In the genomic region with DNA sequence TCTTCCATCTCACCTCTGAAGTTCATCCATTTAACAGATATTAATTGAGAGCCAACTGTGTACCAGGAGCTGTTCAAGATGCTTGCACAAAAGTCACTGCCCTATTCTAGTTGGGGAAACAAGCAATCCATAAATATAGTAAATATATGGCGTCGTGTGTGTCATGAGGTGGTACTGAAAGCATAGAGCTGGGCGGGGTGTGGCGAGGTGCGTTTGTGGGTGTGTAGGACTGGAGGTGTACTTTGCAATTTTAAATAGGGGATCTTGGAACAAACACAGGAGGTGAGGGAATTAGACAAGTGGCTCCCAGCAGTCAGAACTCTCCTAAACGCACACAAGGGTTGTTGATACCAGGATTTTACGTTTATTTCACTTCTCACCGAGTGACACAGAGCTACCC, we compare ENCODE assay signal across 8 cellular contexts. TPM values are rescaled to one million over a fixed set of nuclear protein-coding genes. Genes with fewer than 3 reads are reported as not detected.
DNase-seq lines count a peak whose midpoint lies in the region; ATAC-seq and TF ChIP-seq lines count a peak whose summit lies in the region.

No MANE protein-coding gene starts in this region.

- peak overlapping the region; percentile 63 for H3K4me3 ChIP-seq in CD8-positive, alpha-beta memory T cell (ENCODE audit: low read length)
- H3K4me3 ChIP-seq in Peyer's patch, result peak overlapping the region; percentile 53 to 78 (median 62)
- peak overlapping the region in 3 of 4 donors; percentile 53 to 86 (median 65) for H3K4me3 ChIP-seq in esophagus squamous epithelium
- H3K4me3 ChIP-seq in rectal smooth muscle tissue (ENCODE audit: low read length), result peak overlapping the region; percentile 77

- WGBS in esophagus squamous epithelium, 2 donors, result 86 to 87% methylated on average over 8 of the region's 8 CpGs

- intact Hi-C loops in esophagus squamous epithelium (cut with DNase I), result no loop called here

- H3K27me3 Mint-ChIP-seq in CD8-positive, alpha-beta memory T cell, result no peaks in the 10 kb centered on the region

- CTCF ChIA-PET in CD8-positive, alpha-beta memory T cell (lab: Charles Lee), result interaction anchor here (1.4 kb wide), 2 partner anchors 115 to 118 kb away, joined by 3 read pairs; no protein-coding TSS in a partner anchor

- H3K27ac Mint-ChIP-seq in CD8-positive, alpha-beta memory T cell, result peak overlapping the region; percentile 86 to 98 (median 90)

- no peak overlapping the region for H3K27ac ChIP-seq in CD8-positive, alpha-beta memory T cell (ENCODE audit: low read depth, low read length)
- H3K27ac ChIP-seq in Peyer's patch, result peak overlapping the region in 3 of 4 donors; percentile 53 to 73 (median 67)
- peak overlapping the region in 2 of 4 donors; percentile 70 to 81 for H3K27ac ChIP-seq in esophagus squamous epithelium
- no peak overlapping the region for H3K27ac ChIP-seq in rectal smooth muscle tissue (ENCODE audit: low read depth, low read length)

- no peak for DNase-seq in CD8-positive, alpha-beta memory T cell
- no peak for DNase-seq in Peyer's patch
- no peak for DNase-seq in esophagus squamous epithelium (lab: John Stamatoyannopoulos, UW)
- DNase-seq in SW 1271 (lab: John Stamatoyannopoulos, UW), result no peak
- DNase-seq in cerebellar cortex (ENCODE audit: low spot score), result no peak

- H3K36me3 Mint-ChIP-seq in CD8-positive, alpha-beta memory T cell, result peaks cover 2 to 8% (median 3%) of the 10 kb centered on the region in 3 donors

- H3K9ac ChIP-seq in rectal smooth muscle tissue (ENCODE audit: low read length), result no peak overlapping the region

- H3K4me3 Mint-ChIP-seq in CD8-positive, alpha-beta memory T cell, result peak overlapping the region; percentile 85 to 94 (median 88)

- H3K36me3 ChIP-seq in CD8-positive, alpha-beta memory T cell (ENCODE audit: insufficient read depth, low read length), result no peaks in the 10 kb centered on the region
- H3K36me3 ChIP-seq in Peyer's patch (no peaks in the 10 kb centered on the region), esophagus squamous epithelium (no peaks in the 10 kb centered on the region), rectal smooth muscle tissue (ENCODE audit: control insufficient read depth, insufficient read depth, low read length) (no peaks in the 10 kb centered on the region)

- H3K9me3 Mint-ChIP-seq in CD8-positive, alpha-beta memory T cell, result peaks cover 0 to 10% (median 0%) of the 10 kb centered on the region in 5 donors

- POLR2A ChIA-PET in CD8-positive, alpha-beta memory T cell (lab: Charles Lee), result interaction anchor here (0.8 to 1.7 kb wide), 3 partner anchors 32 to 121 kb away, joined by 3 to 6 read pairs (median 5); a partner anchor contains a TSS

- peaks cover 51 to 68% (median 63%) of the 10 kb centered on the region in 3 donors for H3K4me1 Mint-ChIP-seq in CD8-positive, alpha-beta memory T cell

- peaks cover 29% of the 10 kb centered on the region for H3K4me1 ChIP-seq in CD8-positive, alpha-beta memory T cell (ENCODE audit: insufficient read depth, low read length)
- peaks cover 0 to 6% (median 2%) of the 10 kb centered on the region in 4 donors for H3K4me1 ChIP-seq in Peyer's patch
- peaks cover 4 to 24% (median 7%) of the 10 kb centered on the region in 3 donors for H3K4me1 ChIP-seq in esophagus squamous epithelium
- peaks cover 6% of the 10 kb centered on the region for H3K4me1 ChIP-seq in rectal smooth muscle tissue (ENCODE audit: control insufficient read depth, insufficient read depth, low read length)

- no peak for TF ChIP-seq POLR2A in Peyer's patch (IDR thresholded peaks at IDR 0.05)
- no peak for TF ChIP-seq POLR2A in esophagus squamous epithelium (IDR thresholded peaks at IDR 0.05)

- no peaks in the 10 kb centered on the region for H3K27me3 ChIP-seq in CD8-positive, alpha-beta memory T cell (ENCODE audit: insufficient read depth, low read length, poor library complexity, severe bottlenecking)
- H3K27me3 ChIP-seq in Peyer's patch (no peaks in the 10 kb centered on the region), esophagus squamous epithelium (peaks cover 0 to 19% (median 0%) of the 10 kb centered on the region in 4 donors), rectal smooth muscle tissue (ENCODE audit: control insufficient read depth, insufficient read depth, low read length) (no peaks in the 10 kb centered on the region)

- ATAC-seq in GM19324 (IDR thresholded peaks at IDR 0.05; ENCODE audit: low FRiP score, unreplicated experiment) (no peak), HG02970 (IDR thresholded peaks at IDR 0.05; ENCODE audit: low FRiP score, unreplicated experiment) (no peak)

- no peaks in the 10 kb centered on the region for H3K9me3 ChIP-seq in CD8-positive, alpha-beta memory T cell (ENCODE audit: low read length)
- H3K9me3 ChIP-seq in Peyer's patch, result no peaks in the 10 kb centered on the region
- no peaks in the 10 kb centered on the region for H3K9me3 ChIP-seq in esophagus squamous epithelium

- TF ChIP-seq CTCF in Peyer's patch (IDR thresholded peaks at IDR 0.05), result no peak
- no peak for TF ChIP-seq CTCF in esophagus squamous epithelium (IDR thresholded peaks at IDR 0.05)

RNA-seq across cellular contexts. Expression of a gene that starts 0.5 kb away (rescaled TPM):
- total RNA-seq in CD8-positive, alpha-beta memory T cell, result 1 to 10 TPM; 1.4 to 1.6 TPM
- 0.90 TPM for polyA plus RNA-seq in CD8-positive, alpha-beta memory T cell
- total RNA-seq in Peyer's patch (10 to 100 TPM in 1 of 4 donors, 1 to 10 TPM in 3; 2.6 to 17.3 (median 3.8) TPM), esophagus squamous epithelium (1 to 10 TPM in 2 of 4 donors, under 1 TPM in 2; 0.11 to 2.8 (median 1.2) TPM)

RNA-seq across cellular contexts. Expression of a gene that starts 31.3 kb away (rescaled TPM):
- total RNA-seq in CD8-positive, alpha-beta memory T cell, result 1 to 10 TPM; 5.5 to 7.6 TPM
- polyA plus RNA-seq in CD8-positive, alpha-beta memory T cell, result 5.4 TPM
- total RNA-seq in Peyer's patch (10 to 100 TPM in 1 of 4 donors, 1 to 10 TPM in 3; 1.5 to 19.0 (median 2.5) TPM), esophagus squamous epithelium (10 to 100 TPM in 1 of 4 donors, 1 to 10 TPM in 3; 1.1 to 10.9 (median 5.0) TPM)

Comparison
In these comparisons a context has a peak if more than half of its experiments do, and no peak if none do; other contexts are left out.
1. H3K27ac ChIP-seq: peak in Peyer's patch (3 of 4); none in CD8-positive, alpha-beta memory T cell (single experiment) and rectal smooth muscle tissue (single experiment).
2. Peak in every context shown above with its lines, with median percentiles within 50 percentile points of each other: H3K4me3 ChIP-seq.